Comparison of ENCODE assay signal across 25 cellular contexts in the genomic region with DNA sequence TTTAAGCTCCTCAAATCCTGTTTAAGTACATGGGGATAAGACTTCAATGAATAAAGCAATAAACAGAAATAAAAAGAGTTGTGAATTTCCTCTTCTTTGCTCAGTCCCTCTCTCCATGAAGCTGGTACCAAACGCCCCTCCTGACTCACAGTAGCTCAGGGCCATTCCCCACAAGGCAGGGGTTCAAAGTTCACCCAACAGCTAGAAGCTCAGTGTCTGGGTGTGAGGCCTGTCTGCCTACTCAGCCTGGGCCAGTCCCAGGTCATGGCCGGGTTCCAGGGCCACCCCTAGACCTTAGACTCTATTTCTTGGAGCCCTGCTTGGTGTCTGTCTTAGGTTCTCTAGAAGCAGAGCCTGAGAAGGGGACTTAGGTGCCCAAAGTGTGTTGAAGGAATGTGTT.
DNase-seq lines count a peak whose midpoint lies in the region; ATAC-seq and TF ChIP-seq lines count a peak whose summit lies in the region.
"Had no signal": no experiment of that assay in that cellular context is flagged by ENCODE, and none has a peak within 500 bp of the region (broad histone marks: within the 10 kb centered on the region; RNA-seq: fewer than 3 reads in every experiment).

No MANE protein-coding gene starts in this region.

- no peaks in the 10 kb centered on the region for H3K36me3 Mint-ChIP-seq in stimulated activated effector memory CD8-positive, alpha-beta T cell treated with anti-CD3 and anti-CD28 coated beads, Interleukin-12 subunit alpha, Interleukin-12 subunit beta, amount 100 ng/mL, for 72 hours
- H3K36me3 Mint-ChIP-seq: CD8-positive, alpha-beta T cell had no signal

- no peaks in the 10 kb centered on the region for H3K4me1 Mint-ChIP-seq in stimulated activated effector memory CD8-positive, alpha-beta T cell treated with anti-CD3 and anti-CD28 coated beads, Interleukin-12 subunit alpha, Interleukin-12 subunit beta, amount 100 ng/mL, for 72 hours

- no peaks in the 10 kb centered on the region for H3K9me3 Mint-ChIP-seq in stimulated activated effector memory CD8-positive, alpha-beta T cell treated with anti-CD3 and anti-CD28 coated beads, Interleukin-12 subunit alpha, Interleukin-12 subunit beta, amount 100 ng/mL, for 72 hours
- H3K9me3 Mint-ChIP-seq: CD8-positive, alpha-beta T cell had no signal

- no peak overlapping the region for H3K9ac ChIP-seq in colonic mucosa (ENCODE audit: low read depth in 2 of 2, low read length in 2 of 2)

- H3K36me3 ChIP-seq in colonic mucosa: no peaks in the 10 kb centered on the region
- H3K36me3 ChIP-seq in right lobe of liver: no peaks in the 10 kb centered on the region
- H3K36me3 ChIP-seq: SJSA1 had no signal

- H3K27me3 ChIP-seq in colonic mucosa (no peaks in the 10 kb centered on the region), right lobe of liver (no peaks in the 10 kb centered on the region)

- H3K27ac ChIP-seq in colonic mucosa: no peak overlapping the region
- no peak overlapping the region for H3K27ac ChIP-seq in right lobe of liver
- H3K27ac ChIP-seq: A549, C4-2B, HL-60, PC-9, SJSA1 had no signal

- H3K9me3 ChIP-seq in colonic mucosa (no peaks in the 10 kb centered on the region), right lobe of liver (no peaks in the 10 kb centered on the region)
- H3K9me3 ChIP-seq: A549, Caco-2, SJSA1 had no signal

- H3K4me3 ChIP-seq in colonic mucosa: no peak overlapping the region
- H3K4me3 ChIP-seq in right lobe of liver: no peak overlapping the region
- H3K4me3 ChIP-seq in lower leg skin (ENCODE audit: low read depth, poor library complexity, severe bottlenecking): no peak overlapping the region
- H3K4me3 ChIP-seq: A549, PC-9, SJSA1 had no signal

- H3K4me3 Mint-ChIP-seq in stimulated activated effector memory CD8-positive, alpha-beta T cell treated with anti-CD3 and anti-CD28 coated beads, Interleukin-12 subunit alpha, Interleukin-12 subunit beta, amount 100 ng/mL, for 72 hours: no peak overlapping the region
- H3K4me3 Mint-ChIP-seq: CD8-positive, alpha-beta T cell had no signal

- no CpG with 5 or more reads among the region's 2 CpGs for WGBS in right lobe of liver (ENCODE audit: insufficient coverage, low coverage, low lambda C conversion rate, missing lambda C conversion rate)
- 60 to 65% methylated on average over 2 of the region's 2 CpGs for WGBS in lower leg skin, 2 donors

- DNase-seq in HT-29 (ENCODE audit: low spot score) (peak; percentile 11), colonic mucosa (peak; percentile 23), right lobe of liver (peak in 1 of 3 donors; percentile 27), EL (no peak), lower leg skin (ENCODE audit: low spot score in 2 of 2) (no peak)
- DNase-seq in stimulated activated effector memory CD8-positive, alpha-beta T cell treated with anti-CD3 and anti-CD28 coated beads, Interleukin-12 subunit alpha, Interleukin-12 subunit beta, amount 100 ng/mL, for 72 hours (ENCODE audit: low spot score in 2 of 2): no peak
- DNase-seq: AML-193; Caco-2; CD8-positive, alpha-beta T cell; DMS79 treated with DMSO at 0.1 percent for 48 hours; KBM-7; MM.1S; NCI-H2029 treated with DMSO at 0.1 percent for 48 hours; NCI-H446 treated with DMSO at 0.1 percent for 48 hours; NCI-H526; NCI-H82; PC-9; Right ventricle myocardium superior; RPMI8226 had no signal

- ATAC-seq in right lobe of liver (peak in 3 of 4 donors; percentile 32 to 77 (median 66)), GM18870 (IDR thresholded peaks at IDR 0.05; ENCODE audit: unreplicated experiment) (no peak), HG03039 (IDR thresholded peaks at IDR 0.05; ENCODE audit: unreplicated experiment) (no peak)
- peak; percentile 16 for ATAC-seq in stimulated activated effector memory CD8-positive, alpha-beta T cell treated with anti-CD3 and anti-CD28 coated beads, Interleukin-12 subunit alpha, Interleukin-12 subunit beta, amount 100 ng/mL, for 72 hours
- ATAC-seq: A549; CD8-positive, alpha-beta T cell had no signal

- TF ChIP-seq POLR2A in right lobe of liver (IDR thresholded peaks at IDR 0.05) (no peak), lower leg skin (IDR thresholded peaks at IDR 0.05) (no peak)

- H3K4me1 ChIP-seq in colonic mucosa: no peaks in the 10 kb centered on the region
- no peaks in the 10 kb centered on the region for H3K4me1 ChIP-seq in right lobe of liver
- H3K4me1 ChIP-seq: A549, Caco-2, SJSA1 had no signal

- intact Hi-C loops in colonic mucosa (cut with DNase I) (no loop called here), right lobe of liver (cut with DNase I) (no loop called here), lower leg skin (cut with DNase I; ENCODE audit: low total_unique reads) (no loop called here)

- H3K27ac Mint-ChIP-seq in stimulated activated effector memory CD8-positive, alpha-beta T cell treated with anti-CD3 and anti-CD28 coated beads, Interleukin-12 subunit alpha, Interleukin-12 subunit beta, amount 100 ng/mL, for 72 hours: no peak overlapping the region
- H3K27ac Mint-ChIP-seq: CD8-positive, alpha-beta T cell had no signal

- TF ChIP-seq CTCF in colonic mucosa (IDR thresholded peaks at IDR 0.05) (no peak), right lobe of liver (IDR thresholded peaks at IDR 0.05) (no peak), lower leg skin (IDR thresholded peaks at IDR 0.05) (no peak)

Comparison
In these comparisons a context has a peak if more than half of its experiments do, and no peak if none do; other contexts are left out.
1. DNase-seq: peak in HT-29 (single experiment) and colonic mucosa (single experiment); none in stimulated activated effector memory CD8-positive, alpha-beta T cell treated with anti-CD3 and anti-CD28 coated beads, Interleukin-12 subunit alpha, Interleukin-12 subunit beta, amount 100 ng/mL, for 72 hours (0 of 2), EL (single experiment) and lower leg skin (0 of 2).
2. ATAC-seq: peak in right lobe of liver (3 of 4) and stimulated activated effector memory CD8-positive, alpha-beta T cell treated with anti-CD3 and anti-CD28 coated beads, Interleukin-12 subunit alpha, Interleukin-12 subunit beta, amount 100 ng/mL, for 72 hours (single experiment); none in GM18870 (single experiment) and HG03039 (single experiment).